25 cellular contexts compared by ENCODE assay signal in genomic region chr4:3449574-3450534, GRCh38. TPM values are rescaled to one million over a fixed set of nuclear protein-coding genes. Genes with fewer than 3 reads are reported as not detected.
DNase-seq lines count a peak whose midpoint lies in the region; ATAC-seq, FAIRE-seq and TF ChIP-seq lines count a peak whose summit lies in the region.
"Had no signal": no experiment of that assay in that cellular context is flagged by ENCODE, and none has a peak within 500 bp of the region (broad histone marks: within the 10 kb centered on the region; RNA-seq: fewer than 3 reads in every experiment).

No MANE protein-coding gene starts in this region.

- TF ChIP-seq CTCF in H9 (conservative IDR thresholded peaks at IDR 0.05), result no peak
- no peak for TF ChIP-seq CTCF in kidney (IDR thresholded peaks at IDR 0.05; ENCODE audit: borderline replicate concordance, extremely low read depth, insufficient read depth)
- TF ChIP-seq CTCF in osteoblast (IDR thresholded peaks at IDR 0.05; ENCODE audit: extremely low read depth, low read depth, low read length), result no peak

- H3K4me1 Mint-ChIP-seq in H9, result no peaks in the 10 kb centered on the region
- H3K4me1 Mint-ChIP-seq: CD4-positive, CD25-positive, alpha-beta regulatory T cell had no signal

- H3K4me1 ChIP-seq in right cardiac atrium (ENCODE audit: control insufficient read depth, insufficient read depth, low read length) (no peaks in the 10 kb centered on the region), H9 (ENCODE audit: insufficient read depth, low read length) (no peaks in the 10 kb centered on the region), kidney (ENCODE audit: control insufficient read depth in 1 of 2, insufficient read depth in 1 of 2, low read depth in 1 of 2, low read length in 2 of 2) (no peaks in the 10 kb centered on the region), osteoblast (ENCODE audit: insufficient read depth, low read length) (peaks cover 9% of the 10 kb centered on the region)
- H3K4me1 ChIP-seq: BE2C had no signal

- no peaks in the 10 kb centered on the region; a peak in 2 of 7 replicates for H3K36me3 Mint-ChIP-seq in H9 (ENCODE audit: insufficient read depth in 1 of 3, low read depth in 3 of 3)
- H3K36me3 Mint-ChIP-seq in activated naive CD4-positive, alpha-beta T cell treated with anti-CD3 and anti-CD28 coated beads, Interleukin-2, amount 50 U/mL, for 72 hours, result no peaks in the 10 kb centered on the region
- H3K36me3 Mint-ChIP-seq: CD4-positive, CD25-positive, alpha-beta regulatory T cell had no signal

- H3K27me3 Mint-ChIP-seq in H9 (ENCODE audit: low read depth), result peaks cover 33% of the 10 kb centered on the region

- no peak overlapping the region for H2AK5ac ChIP-seq in H9 (ENCODE audit: insufficient read length, low read length)

- H2BK20ac ChIP-seq in H9 (ENCODE audit: low read depth, low read length, poor library complexity, severe bottlenecking), result no peak overlapping the region

- H3K4me2 ChIP-seq in H9 (ENCODE audit: insufficient read depth, insufficient read length, low read length) (no peak overlapping the region), osteoblast (ENCODE audit: insufficient read depth, low read length) (no peak overlapping the region)
- H3K4me2 ChIP-seq: SK-N-SH had no signal

- DNase-seq in right cardiac atrium, result peak; percentile 15 to 37 (median 37)
- no peak for DNase-seq in Right ventricle myocardium superior
- no peak for DNase-seq in H9
- DNase-seq in kidney, result peak; percentile 74
- peak; percentile 69 for DNase-seq in osteoblast (ENCODE audit: insufficient read length, low spot score, missing footprints)
- DNase-seq in anterior cingulate cortex (lab: John Stamatoyannopoulos, UW), result no peak
- DNase-seq in ACHN, result no peak
- no peak for DNase-seq in activated naive CD4-positive, alpha-beta T cell treated with anti-CD3 and anti-CD28 coated beads, Interleukin-2, amount 50 U/mL, for 72 hours (ENCODE audit: low spot score in 2 of 2)
- DNase-seq: BE2C; CD4-positive, CD25-positive, alpha-beta regulatory T cell; DMS53; KG1; MM.1S; NCI-H2029; NCI-H2227 treated with DMSO at 0.1 percent for 48 hours; NCI-H526 treated with DMSO at 0.1 percent for 48 hours; SIG-M5; SK-N-SH had no signal

- H3K36me3 ChIP-seq in kidney (ENCODE audit: control insufficient read depth in 1 of 2, insufficient read depth in 2 of 2, low read length in 2 of 2) (no peaks in the 10 kb centered on the region), osteoblast (ENCODE audit: insufficient read depth, low read length) (no peaks in the 10 kb centered on the region)
- H3K36me3 ChIP-seq: BE2C had no signal

- H4K20me1 ChIP-seq in H9 (ENCODE audit: control insufficient read depth, insufficient read depth, insufficient read length) (no peaks in the 10 kb centered on the region), osteoblast (ENCODE audit: insufficient read depth, low read length) (no peaks in the 10 kb centered on the region)

- H3K27ac ChIP-seq in right cardiac atrium (ENCODE audit: low read length) (no peak overlapping the region), H9 (ENCODE audit: insufficient read length, low read depth, low read length) (no peak overlapping the region), kidney (ENCODE audit: low read depth in 2 of 2, low read length in 2 of 2) (no peak overlapping the region), osteoblast (ENCODE audit: low read depth, low read length) (no peak overlapping the region)
- H3K27ac ChIP-seq: RWPE1 had no signal

- no peak overlapping the region for H4K5ac ChIP-seq in H9 (ENCODE audit: insufficient read length, low read depth, low read length)

- no peak overlapping the region for H2BK15ac ChIP-seq in H9 (ENCODE audit: low read depth, low read length)

- peak overlapping the region; percentile 25 for H3K18ac ChIP-seq in H9 (ENCODE audit: insufficient read length, low read depth, low read length)

- no peak overlapping the region for H3K4me3 Mint-ChIP-seq in H9
- H3K4me3 Mint-ChIP-seq: CD4-positive, CD25-positive, alpha-beta regulatory T cell had no signal

- H3K9me3 Mint-ChIP-seq in H9, result peaks cover 4 to 8% of the 10 kb centered on the region in 2 experiments
- peaks cover 0 to 1% of the 10 kb centered on the region in 2 donors for H3K9me3 Mint-ChIP-seq in activated naive CD4-positive, alpha-beta T cell treated with anti-CD3 and anti-CD28 coated beads, Interleukin-2, amount 50 U/mL, for 72 hours

- no peak overlapping the region for H3K4ac ChIP-seq in H9 (ENCODE audit: low read depth, low read length)

- H2BK12ac ChIP-seq in H9 (ENCODE audit: insufficient read length, low read depth, low read length), result no peak overlapping the region

- no peak overlapping the region for H3K4me3 ChIP-seq in right cardiac atrium (ENCODE audit: low read length)
- no peak overlapping the region for H3K4me3 ChIP-seq in kidney (ENCODE audit: low read length in 2 of 2)
- H3K4me3 ChIP-seq in osteoblast (ENCODE audit: insufficient read depth, low read length), result no peak overlapping the region

- FAIRE-seq in kidney (lab: Jason Lieb, UNC), result no peak
- FAIRE-seq: H54, HTR-8/SVneo had no signal

- H3K9me3 ChIP-seq in right cardiac atrium (ENCODE audit: control insufficient read depth, low read length) (no peaks in the 10 kb centered on the region), H9 (ENCODE audit: control insufficient read depth, low read depth, low read length) (no peaks in the 10 kb centered on the region), kidney (ENCODE audit: control insufficient read depth in 1 of 2, low read length in 2 of 2) (peaks cover 0 to 7% of the 10 kb centered on the region in 2 donors), osteoblast (ENCODE audit: low read depth, low read length) (peaks cover 2% of the 10 kb centered on the region)
- H3K9me3 ChIP-seq: BE2C, SK-N-SH had no signal

- H2AFZ ChIP-seq in H9 (ENCODE audit: low read length) (no peak overlapping the region), osteoblast (ENCODE audit: low read length) (no peak overlapping the region)

- H3K14ac ChIP-seq in H9 (ENCODE audit: insufficient read depth, low read length), result no peak overlapping the region

- in situ Hi-C loops in ACHN (cut with HindIII; ENCODE audit: low pct_ligation_motif_present, low pct_unique_long_range_greater_than_20kb, low sequenced_read_pairs), result no loop called here

- no peak overlapping the region for H4K91ac ChIP-seq in H9 (ENCODE audit: insufficient read length, low read depth, low read length)

- 76% methylated on average over 35 of the region's 35 CpGs for WGBS in right cardiac atrium
- no CpG with 5 or more reads among the region's 35 CpGs for WGBS in H9 (ENCODE audit: extremely low coverage, insufficient read length, low lambda C conversion rate)

- H3K27ac Mint-ChIP-seq in H9, result no peak overlapping the region
- no peak overlapping the region for H3K27ac Mint-ChIP-seq in activated naive CD4-positive, alpha-beta T cell treated with anti-CD3 and anti-CD28 coated beads, Interleukin-2, amount 50 U/mL, for 72 hours
- H3K27ac Mint-ChIP-seq: CD4-positive, CD25-positive, alpha-beta regulatory T cell had no signal

- ATAC-seq in right cardiac atrium, result peak in 1 of 2 donors; percentile 6
- no peak for ATAC-seq in Right ventricle myocardium superior (ENCODE audit: poor library complexity)
- ATAC-seq in activated naive CD4-positive, alpha-beta T cell treated with anti-CD3 and anti-CD28 coated beads, Interleukin-2, amount 50 U/mL, for 72 hours, result no peak
- ATAC-seq: Panc1 had no signal

- H3K27me3 ChIP-seq in right cardiac atrium (ENCODE audit: control insufficient read depth, insufficient read depth) (no peaks in the 10 kb centered on the region), H9 (ENCODE audit: insufficient read depth, low read length) (no peaks in the 10 kb centered on the region), osteoblast (ENCODE audit: insufficient read depth, low read length) (no peaks in the 10 kb centered on the region)
- H3K27me3 ChIP-seq: BE2C had no signal

- H3K56ac ChIP-seq in H9 (ENCODE audit: insufficient read length, low read depth, low read length), result no peak overlapping the region

- no peaks in the 10 kb centered on the region for H3K23me2 ChIP-seq in H9 (ENCODE audit: insufficient read length, low read depth, low read length, poor library complexity, severe bottlenecking)

- no peaks in the 10 kb centered on the region for H3K79me1 ChIP-seq in H9 (ENCODE audit: insufficient read depth, low read depth, low read length, poor library complexity, severe bottlenecking)

- H3T11ph ChIP-seq in H9 (ENCODE audit: low read length), result no peak overlapping the region

- H2BK5ac ChIP-seq in H9 (ENCODE audit: insufficient read length, low read length), result no peak overlapping the region

- H3K23ac ChIP-seq in H9 (ENCODE audit: insufficient read length, low read depth, low read length), result no peak overlapping the region

- intact Hi-C loops in right cardiac atrium (cut with DNase I), result no loop called here
- intact Hi-C loops in Right ventricle myocardium superior (cut with DNase I), result loop anchor here (10.0 kb wide), 1 partner anchor 255 kb away; no protein-coding TSS in a partner anchor
- intact Hi-C loops in kidney (cut with DNase I), result loop anchor here (10.0 kb wide), 1 partner anchor 105 kb away; no protein-coding TSS in a partner anchor

- no peak overlapping the region for H4K8ac ChIP-seq in H9 (replicated peaks; ENCODE audit: insufficient read length, low read depth, low read length)

- H3K9ac ChIP-seq in H9 (ENCODE audit: extremely low read depth, insufficient read length, low read length) (no peak overlapping the region), kidney (ENCODE audit: low read length in 2 of 2) (no peak overlapping the region)
- H3K9ac ChIP-seq: SK-N-SH had no signal

- no peak overlapping the region for H2BK120ac ChIP-seq in H9 (ENCODE audit: low read depth, low read length, poor library complexity, severe bottlenecking)

- H3K79me2 ChIP-seq in H9 (ENCODE audit: insufficient read depth, low read length), result no peaks in the 10 kb centered on the region
- H3K79me2 ChIP-seq in osteoblast (ENCODE audit: insufficient read depth, low read length), result no peaks in the 10 kb centered on the region

RNA-seq across cellular contexts. Expression of gene HGFAC, which starts 8.1 kb away (rescaled TPM):
- total RNA-seq in right cardiac atrium (under 1 TPM in 3 of 4 donors, not detected in 1; 0.31 to 0.62 (median 0.31) TPM), Right ventricle myocardium superior (1.9 TPM), H9 (2021) (0.33 and 0.37 TPM in 2 replicates), kidney (1.6 TPM), osteoblast (not detected in 2 replicates)
- polyA plus RNA-seq in right cardiac atrium (0.14 TPM), kidney (ENCODE audit: insufficient read depth, low read depth, low replicate concordance) (0.86 TPM)
- not detected for total RNA-seq in activated naive CD4-positive, alpha-beta T cell treated with anti-CD3 and anti-CD28 coated beads, Interleukin-2, amount 50 U/mL, for 72 hours
- total RNA-seq: CD4-positive, CD25-positive, alpha-beta regulatory T cell; Daoy; G401; NCI-H460 had no signal

RNA-seq across cellular contexts. Expression of gene DOK7, which starts 13.3 kb away (rescaled TPM):
- total RNA-seq in right cardiac atrium (10 to 100 TPM; 28.9 to 40.0 (median 34.5) TPM), Right ventricle myocardium superior (33.7 TPM), H9 (2021) (0.26 TPM in 1 of 2 replicates, not detected in the other), kidney (7.0 TPM), osteoblast (not detected in 2 replicates)
- polyA plus RNA-seq in right cardiac atrium (36.3 TPM), kidney (ENCODE audit: insufficient read depth, low read depth, low replicate concordance) (1.2 TPM)
- not detected for total RNA-seq in activated naive CD4-positive, alpha-beta T cell treated with anti-CD3 and anti-CD28 coated beads, Interleukin-2, amount 50 U/mL, for 72 hours
- total RNA-seq: CD4-positive, CD25-positive, alpha-beta regulatory T cell; G401 had no signal
- polyA plus RNA-seq: SK-N-SH had no signal

Comparison
In these comparisons a context has a peak if more than half of its experiments do, and no peak if none do; other contexts are left out.
1. DNase-seq: peak in right cardiac atrium (3 of 3), kidney (single experiment) and osteoblast (single experiment); none in Right ventricle myocardium superior (single experiment), H9 (single experiment), anterior cingulate cortex (0 of 58), ACHN (single experiment) and activated naive CD4-positive, alpha-beta T cell treated with anti-CD3 and anti-CD28 coated beads, Interleukin-2, amount 50 U/mL, for 72 hours (0 of 2).
2. intact Hi-C loops: an anchor here in Right ventricle myocardium superior (10.0 kb wide) and kidney (10.0 kb wide); none called in right cardiac atrium.